In the genomic region with DNA sequence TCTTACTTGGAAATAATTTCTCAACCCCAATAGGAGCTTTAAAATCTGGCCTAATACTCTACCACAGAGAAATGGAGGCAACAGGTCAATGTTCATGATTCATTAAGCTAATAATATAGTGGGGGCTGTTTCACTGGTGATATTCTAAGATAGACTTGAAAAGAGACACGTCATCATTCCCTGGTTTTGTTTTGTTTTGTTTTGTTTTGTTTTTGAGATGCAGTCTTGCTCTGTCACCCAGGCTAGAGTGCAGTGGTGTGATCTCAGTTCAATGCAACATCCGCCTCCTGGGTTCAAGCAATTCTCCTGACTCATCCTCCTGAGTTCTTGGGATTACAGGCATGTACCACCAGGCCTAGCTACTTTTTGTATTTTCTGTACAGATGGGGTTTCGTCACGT, we compare ENCODE assay signal across 1 cellular context.
TF ChIP-seq lines count a peak whose summit lies in the region.

No MANE protein-coding gene starts in this region.

TF ChIP-seq in HEK293, 187 proteins besides CTCF, POLR2A, EP300 and RAD21 (continued from another document):
- peak; percentile 44 for TF ChIP-seq SCRT2 (tag by site-specific recombination; IDR thresholded peaks at IDR 0.05)
